ENCODE assay signal across 12 cellular contexts in genomic region chr1:8122160-8122476, GRCh38.
DNase-seq lines count a peak whose midpoint lies in the region; ATAC-seq, FAIRE-seq and TF ChIP-seq lines count a peak whose summit lies in the region.
"Had no signal": no experiment of that assay in that cellular context is flagged by ENCODE, and none has a peak within 500 bp of the region (broad histone marks: within the 10 kb centered on the region; RNA-seq: fewer than 3 reads in every experiment).

No MANE protein-coding gene starts in this region.

- peaks cover 14% of the 10 kb centered on the region for H3K4me1 ChIP-seq in PC-3 (ENCODE audit: insufficient read depth, low read length)
- H3K4me1 ChIP-seq in endothelial cell of umbilical vein (ENCODE audit: control insufficient read depth, extremely low read depth, insufficient read depth, low read length) = peaks cover 44% of the 10 kb centered on the region
- peaks cover 20% of the 10 kb centered on the region for H3K4me1 ChIP-seq in ovary (ENCODE audit: insufficient read depth)

- H3K4me2 ChIP-seq in PC-3 (ENCODE audit: low read length) (no peak overlapping the region), endothelial cell of umbilical vein (ENCODE audit: insufficient read depth, low read length) (peak overlapping the region; percentile 30)

- BruUV-seq in PC-3 (replicated peaks; lab: Mats Ljungman, UMichigan) (no TSS peak), endothelial cell of umbilical vein (replicated peaks; lab: Mats Ljungman, UMichigan) (no TSS peak)

- H4K20me1 ChIP-seq in PC-3 (ENCODE audit: low read length) (no peaks in the 10 kb centered on the region), endothelial cell of umbilical vein (replicated peaks; ENCODE audit: control insufficient read depth, extremely low read depth, insufficient read depth, low read length) (no peaks in the 10 kb centered on the region)

- H3F3A ChIP-seq in PC-3 (ENCODE audit: low read length, unreplicated experiment) = no peaks in the 10 kb centered on the region

- no peaks in the 10 kb centered on the region for H3K36me3 ChIP-seq in PC-3 (ENCODE audit: low read depth, low read length)
- H3K36me3 ChIP-seq in endothelial cell of umbilical vein (ENCODE audit: control insufficient read depth in 2 of 2, extremely low read depth in 1 of 2, insufficient read depth in 2 of 2, low read length in 2 of 2) = no peaks in the 10 kb centered on the region
- no peaks in the 10 kb centered on the region for H3K36me3 ChIP-seq in ovary

- no peaks in the 10 kb centered on the region for H3K9me1 ChIP-seq in endothelial cell of umbilical vein (replicated peaks; ENCODE audit: control insufficient read depth, extremely low read depth, insufficient read depth, low read length)

- no peak for TF ChIP-seq CTCF in AG04450 (IDR thresholded peaks at IDR 0.05; ENCODE audit: low read depth, low read length)
- TF ChIP-seq CTCF in PC-3 (conservative IDR thresholded peaks at IDR 0.05; ENCODE audit: low read depth, low read length) = no peak
- TF ChIP-seq CTCF in endothelial cell of umbilical vein (IDR thresholded peaks at IDR 0.05; ENCODE audit: extremely low read depth in 1 of 2, insufficient read depth in 1 of 2, low read depth in 1 of 2, low read length in 2 of 2) = no peak
- no peak for TF ChIP-seq CTCF in ovary (IDR thresholded peaks at IDR 0.05)

- CTCF ChIA-PET in AG04450 (lab: Charles Lee) = interaction anchor here (0.7 to 1.5 kb wide), 3 partner anchors 90 to 192 kb away, joined by 3 to 4 read pairs (median 3); no protein-coding TSS in a partner anchor
- CTCF ChIA-PET in PC-3 (lab: Charles Lee) = no interaction called here
- CTCF ChIA-PET in endothelial cell of umbilical vein (lab: Charles Lee) = interaction anchor here (0.8 to 4.0 kb wide), 14 partner anchors 10 to 193 kb away, joined by 3 to 25 read pairs (median 5); no protein-coding TSS in a partner anchor

- DNase-seq in AG04450 (ENCODE audit: low read depth, low spot score) (no peak), PC-3 (no peak), endothelial cell of umbilical vein (ENCODE audit: low read depth, low spot score) (peak; percentile 92), ovary (peak in 2 of 5 donors; percentile 64 to 65), glomerular visceral epithelial cell (ENCODE audit: extremely low spot score) (no peak), NCI-H345 treated with DMSO at 0.1 percent for 48 hours (lab: John Stamatoyannopoulos, UW; ENCODE audit: unreplicated experiment) (no peak)
- no peak for DNase-seq in central memory CD4-positive, alpha-beta T cell
- DNase-seq: activated CD4-positive, CD25-positive, alpha-beta regulatory T cell treated with anti-CD3 and anti-CD28 coated beads, Interleukin-2, amount 50 U/mL, for 72 hours; activated naive CD8-positive, alpha-beta T cell treated with anti-CD3 and anti-CD28 coated beads, Interleukin-2, amount 50 U/mL, for 24 hours; CD8-positive, alpha-beta memory T cell; naive thymus-derived CD8-positive, alpha-beta T cell had no signal

- no peaks in the 10 kb centered on the region for H3K27me3 ChIP-seq in AG04450 (ENCODE audit: control insufficient read depth, insufficient read depth, low read length)
- no peaks in the 10 kb centered on the region for H3K27me3 ChIP-seq in PC-3 (ENCODE audit: low read length)
- no peaks in the 10 kb centered on the region for H3K27me3 ChIP-seq in endothelial cell of umbilical vein (ENCODE audit: control insufficient read depth in 2 of 2, insufficient read depth in 2 of 2, low read length in 2 of 2)
- no peaks in the 10 kb centered on the region for H3K27me3 ChIP-seq in ovary

- no peak overlapping the region for H2AFZ ChIP-seq in PC-3 (ENCODE audit: low read length)
- H2AFZ ChIP-seq in endothelial cell of umbilical vein (ENCODE audit: low read depth, low read length) = no peak overlapping the region

- dilution Hi-C loops in endothelial cell of umbilical vein (cut with MboI; ENCODE audit: extremely low pct_ligation_motif_present, low sequenced_read_pairs) = no loop called here

- H3K4me3 ChIP-seq in AG04450 (ENCODE audit: low read depth, low read length) (no peak overlapping the region), PC-3 (ENCODE audit: low read length) (no peak overlapping the region), endothelial cell of umbilical vein (replicated peaks in 1 of 3; ENCODE audit: insufficient read depth in 1 of 3, low read depth in 1 of 3, low read length in 3 of 3) (peak overlapping the region in 1 of 3 experiments; percentile 8), ovary (no peak overlapping the region)

- TF ChIP-seq POLR2A in endothelial cell of umbilical vein (IDR thresholded peaks at IDR 0.05; ENCODE audit: low read depth, low read length) = no peak
- TF ChIP-seq POLR2A in ovary (IDR thresholded peaks at IDR 0.05) = no peak

- intact Hi-C loops in PC-3 (cut with micrococcal nuclease) = no loop called here
- intact Hi-C loops in endothelial cell of umbilical vein (cut with micrococcal nuclease) = loop anchor here (1.0 kb wide), 2 partner anchors 12 to 192 kb away; no protein-coding TSS in a partner anchor
- intact Hi-C loops in ovary (cut with DNase I) = loop anchor here in 1 of 4 donors (5.0 kb wide), 1 partner anchor 80 kb away; no protein-coding TSS in a partner anchor

- no peak overlapping the region for H3K9ac ChIP-seq in PC-3 (ENCODE audit: low read length)
- peak overlapping the region; percentile 90 for H3K9ac ChIP-seq in endothelial cell of umbilical vein (replicated peaks; ENCODE audit: extremely low read depth, insufficient read depth, low read length)

- ATAC-seq in PC-3 = peak; percentile 40
- ATAC-seq in HG03469 (IDR thresholded peaks at IDR 0.05; ENCODE audit: unreplicated experiment) = no peak
- ATAC-seq: activated naive CD8-positive, alpha-beta T cell treated with anti-CD3 and anti-CD28 coated beads, Interleukin-2, amount 50 U/mL, for 24 hours; naive thymus-derived CD8-positive, alpha-beta T cell had no signal

- POLR2A ChIA-PET in AG04450 (lab: Yijun Ruan, JAX) (interaction anchor here (0.6 kb wide), 1 partner anchor 10 kb away, joined by 6 read pairs; no protein-coding TSS in a partner anchor), PC-3 (lab: Charles Lee; ENCODE audit: unreplicated experiment) (interaction anchor here (0.7 kb wide), 1 partner anchor 82 kb away, joined by 3 read pairs; no protein-coding TSS in a partner anchor), endothelial cell of umbilical vein (lab: Charles Lee) (interaction anchor here (1.2 to 3.4 kb wide), 4 partner anchors 12 to 25 kb away, joined by 3 to 19 read pairs (median 11); no protein-coding TSS in a partner anchor)

- H3K79me2 ChIP-seq in PC-3 (ENCODE audit: low read length) (no peaks in the 10 kb centered on the region), endothelial cell of umbilical vein (ENCODE audit: control insufficient read depth, insufficient read depth, low read length) (no peaks in the 10 kb centered on the region)

- peak; percentile 87 for FAIRE-seq in endothelial cell of umbilical vein (lab: Jason Lieb, UNC)

- H3K9me3 ChIP-seq in AG04450 (ENCODE audit: control insufficient read depth, insufficient read depth, low read length) (peaks cover 19% of the 10 kb centered on the region), PC-3 (ENCODE audit: low read length) (peaks cover 9% of the 10 kb centered on the region), endothelial cell of umbilical vein (replicated peaks; ENCODE audit: control insufficient read depth, insufficient read depth, low read length) (no peaks in the 10 kb centered on the region), ovary (no peaks in the 10 kb centered on the region)

- WGBS in ovary, 3 donors = 59 to 70% (median 68%) methylated on average over 3 of the region's 3 CpGs

- H3K9me2 ChIP-seq in PC-3 (replicated peaks; ENCODE audit: low read length) = no peaks in the 10 kb centered on the region

- peak overlapping the region; percentile 92 for H3K27ac ChIP-seq in AG04450 (ENCODE audit: low read depth, low read length)
- no peak overlapping the region for H3K27ac ChIP-seq in PC-3 (ENCODE audit: low read length)
- peak overlapping the region; percentile 96 for H3K27ac ChIP-seq in endothelial cell of umbilical vein (ENCODE audit: insufficient read depth, low read depth, low read length)
- peak overlapping the region; percentile 8 to 79 for H3K27ac ChIP-seq in ovary

- no peak for TF ChIP-seq EP300 in ovary (IDR thresholded peaks at IDR 0.05)

TF ChIP-seq in endothelial cell of umbilical vein, 7 proteins besides CTCF, POLR2A, EP300 and RAD21:
- TF ChIP-seq EZH2 (IDR thresholded peaks at IDR 0.05; ENCODE audit: borderline replicate concordance, low read depth, low read length, severe bottlenecking) = no peak
- TF ChIP-seq MYC (IDR thresholded peaks at IDR 0.05; ENCODE audit: low read depth, low read length) = no peak
- peak; percentile 81 for TF ChIP-seq FOS (IDR thresholded peaks at IDR 0.05; ENCODE audit: borderline replicate concordance, insufficient read depth, low read length)
TF ChIP-seq in endothelial cell of umbilical vein: peak in this region for 1.
